8 cellular contexts compared by ENCODE assay signal in genomic region chr15:53197426-53197839, GRCh38.
DNase-seq lines count a peak whose midpoint lies in the region; ATAC-seq lines count a peak whose summit lies in the region.

No MANE protein-coding gene starts in this region.

- H3K4me3 Mint-ChIP-seq in activated T-cell treated with anti-CD3 and anti-CD28 coated beads, Interleukin-2, amount 50 U/mL, for 72 hours: no peak overlapping the region

- ATAC-seq in GM18867 (IDR thresholded peaks at IDR 0.05; ENCODE audit: unreplicated experiment) (peak; percentile 87), HG03469 (IDR thresholded peaks at IDR 0.05; ENCODE audit: unreplicated experiment) (peak; percentile 76), Right ventricle myocardium superior (ENCODE audit: poor library complexity) (peak; percentile 74), GM21717 (IDR thresholded peaks at IDR 0.05; ENCODE audit: unreplicated experiment) (no peak)
- ATAC-seq in activated T-cell treated with anti-CD3 and anti-CD28 coated beads, Interleukin-2, amount 50 U/mL, for 72 hours (replicated peaks in 1 of 2): peak; percentile 55 to 71

- DNase-seq in Ammon's horn (ENCODE audit: low spot score): peak; percentile 85
- DNase-seq in NCI-H526 treated with DMSO at 0.1 percent for 48 hours (lab: John Stamatoyannopoulos, UW): peak; percentile 44
- DNase-seq in activated T-cell treated with anti-CD3 and anti-CD28 coated beads, Interleukin-2, amount 50 U/mL, for 72 hours: peak; percentile 41 to 65
- DNase-seq in Right ventricle myocardium superior: peak; percentile 49
- peak; percentile 46 for DNase-seq in putamen (ENCODE audit: low spot score)

- intact Hi-C loops in Right ventricle myocardium superior (cut with DNase I): loop anchor here (5.0 kb wide), 1 partner anchor 415 kb away; no protein-coding TSS in a partner anchor

- no peak overlapping the region for H3K27ac Mint-ChIP-seq in activated T-cell treated with anti-CD3 and anti-CD28 coated beads, Interleukin-2, amount 50 U/mL, for 72 hours

- peaks cover 10% of the 10 kb centered on the region for H3K4me1 Mint-ChIP-seq in activated T-cell treated with anti-CD3 and anti-CD28 coated beads, Interleukin-2, amount 50 U/mL, for 72 hours (ENCODE audit: low read depth)

- peaks cover 14% of the 10 kb centered on the region for H3K27me3 Mint-ChIP-seq in activated T-cell treated with anti-CD3 and anti-CD28 coated beads, Interleukin-2, amount 50 U/mL, for 72 hours (ENCODE audit: low read depth)

- H3K36me3 Mint-ChIP-seq in activated T-cell treated with anti-CD3 and anti-CD28 coated beads, Interleukin-2, amount 50 U/mL, for 72 hours (ENCODE audit: insufficient read depth in 2 of 2): no peaks in the 10 kb centered on the region

- peaks cover under 1 to 4% of the 10 kb centered on the region in 2 donors for H3K9me3 Mint-ChIP-seq in activated T-cell treated with anti-CD3 and anti-CD28 coated beads, Interleukin-2, amount 50 U/mL, for 72 hours
